16 cellular contexts compared by ENCODE assay signal in the genomic region with DNA sequence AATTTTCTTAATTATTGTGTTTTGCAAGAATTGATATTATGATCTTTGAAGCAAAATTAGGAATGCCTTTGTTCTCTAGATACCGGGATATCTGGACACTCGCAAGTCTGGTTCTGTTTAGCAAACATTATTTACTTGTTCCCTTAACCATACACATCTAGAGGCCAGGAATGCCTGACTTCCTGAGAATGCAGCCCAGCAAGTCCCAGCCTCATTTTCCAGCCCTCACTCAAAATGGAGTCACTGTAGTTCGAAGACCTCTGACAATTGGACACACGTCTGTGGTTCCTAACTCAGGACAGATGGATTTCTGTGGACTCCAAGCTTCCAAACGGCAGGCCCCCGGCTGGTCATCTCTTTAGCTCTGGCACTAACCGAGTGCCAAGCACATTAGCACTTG.
DNase-seq lines count a peak whose midpoint lies in the region; ATAC-seq and TF ChIP-seq lines count a peak whose summit lies in the region.
"Had no signal": no experiment of that assay in that cellular context is flagged by ENCODE, and none has a peak within 500 bp of the region (broad histone marks: within the 10 kb centered on the region; RNA-seq: fewer than 3 reads in every experiment).

No MANE protein-coding gene starts in this region.

- H4K12ac ChIP-seq in trophoblast cell (ENCODE audit: low read depth, low read length), result peak overlapping the region; percentile 57

- TF ChIP-seq CTCF in right atrium auricular region (IDR thresholded peaks at IDR 0.05) (no peak), heart left ventricle (IDR thresholded peaks at IDR 0.05) (no peak)

- H3K27me3 Mint-ChIP-seq in activated T-cell treated with anti-CD3 and anti-CD28 coated beads, Interleukin-2, amount 50 U/mL, for 72 hours (ENCODE audit: low read depth), result no peaks in the 10 kb centered on the region
- H3K27me3 Mint-ChIP-seq: CD8-positive, alpha-beta memory T cell had no signal

- ATAC-seq in heart left ventricle, result no peak
- no peak for ATAC-seq in activated T-cell treated with anti-CD3 and anti-CD28 coated beads, Interleukin-2, amount 50 U/mL, for 72 hours (replicated peaks in 1 of 2)
- ATAC-seq: GM12878 had no signal

- no peak overlapping the region for H3K4me2 ChIP-seq in mesendoderm (ENCODE audit: low read length)
- no peak overlapping the region for H3K4me2 ChIP-seq in trophoblast cell (ENCODE audit: low read length)
- H3K4me2 ChIP-seq: BLaER1 had no signal

- no peak overlapping the region for H3K9ac ChIP-seq in mesendoderm (ENCODE audit: low read length)
- no peak overlapping the region for H3K9ac ChIP-seq in trophoblast cell (ENCODE audit: low read length)
- H3K9ac ChIP-seq: BLaER1, GM23248 had no signal

- H3K9me3 ChIP-seq in right atrium auricular region, result no peaks in the 10 kb centered on the region
- H3K9me3 ChIP-seq in heart left ventricle, result no peaks in the 10 kb centered on the region
- H3K9me3 ChIP-seq in trophoblast cell (ENCODE audit: insufficient read depth, low read depth, low read length), result no peaks in the 10 kb centered on the region
- H3K9me3 ChIP-seq: BLaER1 had no signal

- 72 to 77% (median 74%) methylated on average over 7 of the region's 7 CpGs for whole genome bisulfite sequencing in heart left ventricle, 4 donors
- WGBS in mesendoderm (ENCODE audit: extremely low coverage, insufficient coverage, low lambda C conversion rate), result no CpG with 5 or more reads among the region's 7 CpGs
- no CpG with 5 or more reads among the region's 7 CpGs for WGBS in trophoblast cell (ENCODE audit: extremely low coverage, insufficient coverage, insufficient read length)

- H3K27ac ChIP-seq in right atrium auricular region (no peak overlapping the region), heart left ventricle (no peak overlapping the region), mesendoderm (ENCODE audit: low read depth, low read length) (no peak overlapping the region), trophoblast cell (ENCODE audit: low read depth, low read length) (peak overlapping the region; percentile 77)
- H3K27ac ChIP-seq: BLaER1, GM23248 had no signal

- no peak overlapping the region for H3K4ac ChIP-seq in mesendoderm (ENCODE audit: low read depth, low read length)
- H3K4ac ChIP-seq in trophoblast cell (ENCODE audit: low read depth, low read length), result no peak overlapping the region

- H3K4me1 ChIP-seq in right atrium auricular region (no peaks in the 10 kb centered on the region), heart left ventricle (no peaks in the 10 kb centered on the region), mesendoderm (ENCODE audit: control insufficient read depth, low read depth, low read length) (no peaks in the 10 kb centered on the region), trophoblast cell (ENCODE audit: control insufficient read depth in 1 of 2, insufficient read depth in 2 of 2, low read length in 2 of 2) (peaks cover 3 to 7% of the 10 kb centered on the region in 2 experiments)
- H3K4me1 ChIP-seq: BLaER1 had no signal

- peaks cover 3 to 7% of the 10 kb centered on the region in 2 donors for H3K9me3 Mint-ChIP-seq in activated T-cell treated with anti-CD3 and anti-CD28 coated beads, Interleukin-2, amount 50 U/mL, for 72 hours

- H4K8ac ChIP-seq in mesendoderm (ENCODE audit: low read depth, low read length) (no peak overlapping the region), trophoblast cell (ENCODE audit: low read depth, low read length) (peak overlapping the region; percentile 86)

- H3K18ac ChIP-seq in mesendoderm (ENCODE audit: low read length) (no peak overlapping the region), trophoblast cell (ENCODE audit: low read length) (no peak overlapping the region)

- H3K36me3 ChIP-seq in right atrium auricular region (no peaks in the 10 kb centered on the region), heart left ventricle (no peaks in the 10 kb centered on the region), mesendoderm (ENCODE audit: control insufficient read depth, insufficient read depth, low read length) (no peaks in the 10 kb centered on the region), trophoblast cell (ENCODE audit: control insufficient read depth in 1 of 2, insufficient read depth in 2 of 2, low read length in 2 of 2) (no peaks in the 10 kb centered on the region)
- H3K36me3 ChIP-seq: BLaER1 had no signal

- H2AK5ac ChIP-seq in mesendoderm (ENCODE audit: low read length) (no peak overlapping the region), trophoblast cell (ENCODE audit: low read length) (no peak overlapping the region)

- no peak for TF ChIP-seq POLR2A in heart left ventricle (IDR thresholded peaks at IDR 0.05)

- DNase-seq in right atrium auricular region (ENCODE audit: low spot score), result peak; percentile 23
- no peak for DNase-seq in heart left ventricle
- DNase-seq in mesendoderm, result peak; percentile 28
- peak; percentile 42 to 71 for DNase-seq in trophoblast cell
- DNase-seq in activated CD8-positive, alpha-beta memory T cell treated with anti-CD3 and anti-CD28 coated beads, Interleukin-2, amount 50 U/mL, for 48 hours, result no peak
- DNase-seq in stimulated activated naive CD4-positive, alpha-beta T cell (lab: John Stamatoyannopoulos, UW), result no peak
- DNase-seq in activated T-cell treated with anti-CD3 and anti-CD28 coated beads, Interleukin-2, amount 50 U/mL, for 72 hours, result no peak
- DNase-seq: 8988T; AML-193; CD8-positive, alpha-beta memory T cell; DMS53; GM23248; H7; IMR-90 had no signal

- H3K4me1 Mint-ChIP-seq in activated T-cell treated with anti-CD3 and anti-CD28 coated beads, Interleukin-2, amount 50 U/mL, for 72 hours (ENCODE audit: low read depth), result no peaks in the 10 kb centered on the region
- H3K4me1 Mint-ChIP-seq: CD8-positive, alpha-beta memory T cell had no signal

- no peak overlapping the region for H3K4me3 Mint-ChIP-seq in activated T-cell treated with anti-CD3 and anti-CD28 coated beads, Interleukin-2, amount 50 U/mL, for 72 hours
- H3K4me3 Mint-ChIP-seq: CD8-positive, alpha-beta memory T cell had no signal

- no peak overlapping the region for H3K14ac ChIP-seq in trophoblast cell (ENCODE audit: low read length)

- H3K4me3 ChIP-seq in right atrium auricular region, result no peak overlapping the region
- H3K4me3 ChIP-seq in heart left ventricle, result no peak overlapping the region
- H3K4me3 ChIP-seq in mesendoderm (ENCODE audit: low read length), result no peak overlapping the region
- H3K4me3 ChIP-seq in trophoblast cell (ENCODE audit: low read depth, low read length), result no peak overlapping the region
- H3K4me3 ChIP-seq: BLaER1, GM12878, GM23248 had no signal

- intact Hi-C loops in heart left ventricle (cut with DNase I), result no loop called here

- H3K79me1 ChIP-seq in mesendoderm (ENCODE audit: low read length), result no peaks in the 10 kb centered on the region
- peaks cover 6% of the 10 kb centered on the region for H3K79me1 ChIP-seq in trophoblast cell (ENCODE audit: low read length)

- H3K79me2 ChIP-seq in mesendoderm (ENCODE audit: control insufficient read depth, insufficient read depth, low read length) (no peaks in the 10 kb centered on the region), trophoblast cell (ENCODE audit: control insufficient read depth, insufficient read depth, low read length, poor library complexity) (no peaks in the 10 kb centered on the region)

- peaks cover 0 to 3% of the 10 kb centered on the region in 2 donors for H3K36me3 Mint-ChIP-seq in activated T-cell treated with anti-CD3 and anti-CD28 coated beads, Interleukin-2, amount 50 U/mL, for 72 hours (ENCODE audit: insufficient read depth in 2 of 2)
- H3K36me3 Mint-ChIP-seq: CD8-positive, alpha-beta memory T cell had no signal

- no peak overlapping the region for H2BK120ac ChIP-seq in mesendoderm (ENCODE audit: low read depth, low read length)
- H2BK120ac ChIP-seq in trophoblast cell (ENCODE audit: insufficient read depth, low read length, poor library complexity), result peak overlapping the region; percentile 68

- no peak overlapping the region for H2AFZ ChIP-seq in trophoblast cell (ENCODE audit: insufficient read depth, low read length, poor library complexity)
- H2AFZ ChIP-seq: GM23248 had no signal

- no peak overlapping the region for H3K56ac ChIP-seq in mesendoderm (ENCODE audit: low read length)

- no peak overlapping the region for H3K23ac ChIP-seq in mesendoderm (ENCODE audit: low read length)
- no peak overlapping the region for H3K23ac ChIP-seq in trophoblast cell (ENCODE audit: low read length)

- H3K27ac Mint-ChIP-seq in activated T-cell treated with anti-CD3 and anti-CD28 coated beads, Interleukin-2, amount 50 U/mL, for 72 hours, result no peak overlapping the region
- H3K27ac Mint-ChIP-seq: CD8-positive, alpha-beta memory T cell had no signal

- H3K27me3 ChIP-seq in right atrium auricular region (no peaks in the 10 kb centered on the region), heart left ventricle (no peaks in the 10 kb centered on the region), mesendoderm (ENCODE audit: insufficient read depth, low read length, poor library complexity) (no peaks in the 10 kb centered on the region), trophoblast cell (ENCODE audit: insufficient read depth, low read length) (no peaks in the 10 kb centered on the region)
- H3K27me3 ChIP-seq: BLaER1 had no signal

- H2BK5ac ChIP-seq in mesendoderm (ENCODE audit: low read length) (no peak overlapping the region), trophoblast cell (ENCODE audit: low read depth, low read length, poor library complexity) (peak overlapping the region; percentile 81)

- H4K5ac ChIP-seq in mesendoderm (ENCODE audit: low read length), result no peak overlapping the region

- peak overlapping the region; percentile 75 for H4K91ac ChIP-seq in trophoblast cell (ENCODE audit: low read depth, low read length)

- H2BK12ac ChIP-seq in trophoblast cell (ENCODE audit: low read length), result peak overlapping the region; percentile 88

- no peak overlapping the region for H2BK15ac ChIP-seq in mesendoderm (replicated peaks; ENCODE audit: low read depth)

Comparison
In these comparisons a context has a peak if more than half of its experiments do, and no peak if none do; other contexts are left out.
1. DNase-seq: peak in right atrium auricular region (single experiment), mesendoderm (single experiment) and trophoblast cell (2 of 2); none in heart left ventricle (0 of 5), activated CD8-positive, alpha-beta memory T cell treated with anti-CD3 and anti-CD28 coated beads, Interleukin-2, amount 50 U/mL, for 48 hours (single experiment), stimulated activated naive CD4-positive, alpha-beta T cell (0 of 6) and activated T-cell treated with anti-CD3 and anti-CD28 coated beads, Interleukin-2, amount 50 U/mL, for 72 hours (0 of 2).